9 cellular contexts compared by ENCODE assay signal in the genomic region with DNA sequence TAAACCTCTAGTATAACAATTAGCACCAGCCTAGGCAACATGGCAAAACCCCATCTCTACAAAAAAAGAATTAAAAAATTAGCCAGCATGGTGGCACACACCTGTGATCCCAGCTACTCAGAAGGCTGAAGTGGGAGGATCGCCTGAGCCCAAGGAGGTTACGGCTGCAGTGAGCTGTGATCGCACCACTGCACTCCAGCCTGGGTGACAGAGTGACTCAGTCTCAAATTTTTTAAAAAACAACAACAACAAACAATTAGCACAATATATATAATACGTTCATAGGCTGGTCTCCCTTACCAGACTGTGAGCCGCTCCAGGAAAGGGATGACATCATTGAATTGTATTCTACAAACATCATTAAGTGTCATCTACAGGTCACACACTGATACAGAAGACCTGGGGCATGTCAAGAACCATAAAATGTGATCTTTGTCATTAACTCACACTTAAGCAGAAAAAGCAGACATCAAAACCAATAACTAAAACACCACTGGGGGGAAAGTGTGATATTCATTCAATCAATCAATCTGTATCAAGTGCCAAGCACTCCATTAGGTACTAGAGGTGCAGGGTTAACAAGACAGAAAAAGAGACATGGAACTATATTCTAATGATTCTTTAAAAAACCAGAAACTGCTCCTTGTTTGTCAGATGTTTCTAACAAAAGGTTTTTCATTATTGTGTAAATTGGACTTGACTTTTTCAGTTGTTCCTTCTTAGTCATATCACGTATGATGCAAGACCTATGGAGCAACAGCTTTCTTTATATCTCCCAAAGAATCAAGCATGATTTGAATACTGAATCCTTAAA. TPM values are rescaled to one million over a fixed set of nuclear protein-coding genes. Genes with fewer than 3 reads are reported as not detected.
DNase-seq lines count a peak whose midpoint lies in the region; ATAC-seq and TF ChIP-seq lines count a peak whose summit lies in the region.
"Had no signal": no experiment of that assay in that cellular context is flagged by ENCODE, and none has a peak within 500 bp of the region (broad histone marks: within the 10 kb centered on the region; RNA-seq: fewer than 3 reads in every experiment).

No MANE protein-coding gene starts in this region.

- peak overlapping the region; percentile 48 to 81 for H3K27ac ChIP-seq in thoracic aorta
- H3K27ac ChIP-seq: C4-2B had no signal

- peak; percentile 24 to 37 for ATAC-seq in activated CD4-positive, CD25-positive, alpha-beta regulatory T cell treated with anti-CD3 and anti-CD28 coated beads, Interleukin-2, amount 50 U/mL, for 24 hours
- ATAC-seq in thoracic aorta (ENCODE audit: insufficient number of reproducible peaks, low FRiP score, low read depth) (no peak), HG02981 (IDR thresholded peaks at IDR 0.05; ENCODE audit: unreplicated experiment) (no peak)

- H3K4me1 ChIP-seq in thoracic aorta (ENCODE audit: control insufficient read depth in 1 of 2, low read depth in 2 of 2): peaks cover 50 to 76% of the 10 kb centered on the region in 2 donors

- DNase-seq in activated CD4-positive, CD25-positive, alpha-beta regulatory T cell treated with anti-CD3 and anti-CD28 coated beads, Interleukin-2, amount 50 U/mL, for 72 hours: no peak
- DNase-seq in SIG-M5 (lab: John Stamatoyannopoulos, UW) (peak; percentile 46), fibroblast of gingiva (ENCODE audit: low read depth) (peak; percentile 73), thoracic aorta (ENCODE audit: low spot score) (no peak), NCI-H2196 treated with DMSO at 0.1 percent for 48 hours (lab: John Stamatoyannopoulos, UW; ENCODE audit: unreplicated experiment) (no peak), NAMALWA (ENCODE audit: low spot score) (no peak)

- no peaks in the 10 kb centered on the region for H3K27me3 ChIP-seq in thoracic aorta (replicated peaks; ENCODE audit: insufficient read depth)

- no peak for TF ChIP-seq CTCF in thoracic aorta (IDR thresholded peaks at IDR 0.05)

- H3K36me3 ChIP-seq in thoracic aorta: no peaks in the 10 kb centered on the region

- peak overlapping the region; percentile 8 for H3K4me3 ChIP-seq in thoracic aorta

- no peaks in the 10 kb centered on the region for H3K9me3 ChIP-seq in thoracic aorta

RNA-seq across cellular contexts. Expression of a gene that starts 17.8 kb away (rescaled TPM):
- 100 to 1,000 TPM in 1 of 2 donors, 10 to 100 TPM in 1; 73.6 to 101 TPM for total RNA-seq in thoracic aorta

RNA-seq across cellular contexts. Expression of a gene that starts 48.0 kb away (rescaled TPM):
- total RNA-seq in thoracic aorta: 1 to 10 TPM; 7.6 TPM

Comparison
In these comparisons a context has a peak if more than half of its experiments do, and no peak if none do; other contexts are left out.
1. ATAC-seq: peak in activated CD4-positive, CD25-positive, alpha-beta regulatory T cell treated with anti-CD3 and anti-CD28 coated beads, Interleukin-2, amount 50 U/mL, for 24 hours (2 of 2); none in thoracic aorta (single experiment) and HG02981 (single experiment).
2. DNase-seq: peak in SIG-M5 (single experiment) and fibroblast of gingiva (single experiment); none in activated CD4-positive, CD25-positive, alpha-beta regulatory T cell treated with anti-CD3 and anti-CD28 coated beads, Interleukin-2, amount 50 U/mL, for 72 hours (single experiment), thoracic aorta (single experiment), NCI-H2196 treated with DMSO at 0.1 percent for 48 hours (single experiment) and NAMALWA (single experiment).